Comparison of ENCODE assay signal across 23 cellular contexts in genomic region chr7:140174217-140174616, GRCh38. TPM values are rescaled to one million over a fixed set of nuclear protein-coding genes. Genes with fewer than 3 reads are reported as not detected.
DNase-seq lines count a peak whose midpoint lies in the region; ATAC-seq and TF ChIP-seq lines count a peak whose summit lies in the region.
"Had no signal": no experiment of that assay in that cellular context is flagged by ENCODE, and none has a peak within 500 bp of the region (broad histone marks: within the 10 kb centered on the region; RNA-seq: fewer than 3 reads in every experiment).

No MANE protein-coding gene starts in this region.

- intact Hi-C loops in CD4-positive, alpha-beta T cell (cut with DNase I, micrococcal nuclease): loop anchor here in 1 of 2 experiments (2.0 to 10.0 kb wide), 6 partner anchors 37 to 809 kb away; partner anchors contain the start of genes NDUFB2, PARP12 and SLC37A3

- no peak for DNase-seq in T-helper 1 cell
- DNase-seq in endothelial cell (ENCODE audit: low spot score): no peak
- DNase-seq in activated CD8-positive, alpha-beta memory T cell treated with anti-CD3 and anti-CD28 coated beads, Interleukin-2, amount 50 U/mL, for 4 hours: no peak
- DNase-seq in CD4-positive, alpha-beta T cell: no peak
- DNase-seq in SHP77 treated with DMSO at 0.1 percent for 48 hours (lab: John Stamatoyannopoulos, UW): no peak
- DNase-seq: 8988T; activated CD8-positive, alpha-beta T cell treated with anti-CD3 and anti-CD28 coated beads, Interleukin-2, amount 10 ng/mL, durations not matched to agents 7 days and 5 days; AML-193; brain microvascular endothelial cell; Calu3; Karpas-422; NCI-H1092; NCI-H2081; NCI-H446; PC-9; SJCRH30; stimulated activated CD4-positive, alpha-beta T cell treated with anti-CD3 and anti-CD28 coated beads, Interleukin-2, amount 100 ng/mL, for 48 hours had no signal

- no peak for ATAC-seq in CD4-positive, alpha-beta T cell (ENCODE audit: poor library complexity)
- ATAC-seq: activated CD8-positive, alpha-beta T cell treated with anti-CD3 and anti-CD28 coated beads, Interleukin-2, amount 10 ng/mL, durations not matched to agents 7 days and 5 days; HCT116 had no signal

- H3K9me3 Mint-ChIP-seq in T-helper 1 cell treated with Interleukin-12 subunit alpha and Interleukin-12 subunit beta and Interleukin-4 antibody, amounts not matched to agents 30 μg/mL and 1 μg/mL, for 36 hours: peaks cover 4% of the 10 kb centered on the region
- H3K9me3 Mint-ChIP-seq in endothelial cell (ENCODE audit: unreplicated experiment): no peaks in the 10 kb centered on the region
- no peaks in the 10 kb centered on the region for H3K9me3 Mint-ChIP-seq in CD4-positive, alpha-beta T cell

- H3K36me3 ChIP-seq in Loucy (ENCODE audit: insufficient read depth, low read length) (no peaks in the 10 kb centered on the region), neutrophil (peaks cover 9% of the 10 kb centered on the region)
- H3K36me3 ChIP-seq: brain microvascular endothelial cell, SJCRH30 had no signal

- H2AFZ ChIP-seq in Loucy (ENCODE audit: low read length): no peak overlapping the region
- H2AFZ ChIP-seq: hepatocyte, parathyroid adenoma had no signal

- H3K36me3 Mint-ChIP-seq in T-helper 1 cell treated with Interleukin-12 subunit alpha and Interleukin-12 subunit beta and Interleukin-4 antibody, amounts not matched to agents 30 μg/mL and 1 μg/mL, for 36 hours (ENCODE audit: low read depth): peaks cover 20% of the 10 kb centered on the region
- peaks cover 6% of the 10 kb centered on the region for H3K36me3 Mint-ChIP-seq in endothelial cell (ENCODE audit: low read depth, unreplicated experiment)
- H3K36me3 Mint-ChIP-seq in CD4-positive, alpha-beta T cell (ENCODE audit: low read depth): peaks cover 15% of the 10 kb centered on the region

- H3K9me3 ChIP-seq in Loucy (ENCODE audit: insufficient read depth, low read depth, low read length) (no peaks in the 10 kb centered on the region), neutrophil (no peaks in the 10 kb centered on the region)
- no peaks in the 10 kb centered on the region for H3K9me3 ChIP-seq in CD4-positive, alpha-beta T cell (ENCODE audit: control insufficient read depth, low read length)
- H3K9me3 ChIP-seq: SJCRH30 had no signal

- H3K4me3 ChIP-seq in Loucy (ENCODE audit: low read length, poor library complexity, severe bottlenecking) (no peak overlapping the region), neutrophil (ENCODE audit: low read depth in 1 of 2, low read length in 1 of 2) (peak overlapping the region in 1 of 2 experiments; percentile 83)
- H3K4me3 ChIP-seq: hepatocyte, SJCRH30 had no signal

- H3K4me1 ChIP-seq in Loucy (ENCODE audit: insufficient read depth, low read length, poor library complexity, severe bottlenecking) (peaks cover 9% of the 10 kb centered on the region), neutrophil (ENCODE audit: control insufficient read depth in 1 of 2, insufficient read depth in 1 of 2, low read depth in 1 of 2, low read length in 1 of 2) (peaks cover 45 to 75% of the 10 kb centered on the region in 2 experiments)
- H3K4me1 ChIP-seq: parathyroid adenoma, SJCRH30 had no signal

- TF ChIP-seq CTCF in Loucy (conservative IDR thresholded peaks at IDR 0.05; ENCODE audit: low read length) (no peak), endothelial cell (IDR thresholded peaks at IDR 0.05; ENCODE audit: unreplicated experiment) (no peak), neutrophil (IDR thresholded peaks at IDR 0.05) (no peak)
- no peak for TF ChIP-seq CTCF in CD4-positive, alpha-beta T cell (IDR thresholded peaks at IDR 0.05)

- no peaks in the 10 kb centered on the region for H3F3A ChIP-seq in Loucy (ENCODE audit: low read depth)

- peaks cover 8% of the 10 kb centered on the region for H3K27me3 Mint-ChIP-seq in T-helper 1 cell treated with Interleukin-12 subunit alpha and Interleukin-12 subunit beta and Interleukin-4 antibody, amounts not matched to agents 30 μg/mL and 1 μg/mL, for 36 hours (ENCODE audit: low read depth)
- H3K27me3 Mint-ChIP-seq in endothelial cell (ENCODE audit: unreplicated experiment): peaks cover 14% of the 10 kb centered on the region
- no peaks in the 10 kb centered on the region for H3K27me3 Mint-ChIP-seq in CD4-positive, alpha-beta T cell

- H3K79me2 ChIP-seq in Loucy (ENCODE audit: insufficient read depth, low read length): peaks cover 15% of the 10 kb centered on the region

- H3K27ac ChIP-seq in neutrophil: peak overlapping the region; percentile 99
- no peak overlapping the region for H3K27ac ChIP-seq in CD4-positive, alpha-beta T cell (ENCODE audit: low read depth, low read length)
- H3K27ac ChIP-seq: brain microvascular endothelial cell, SJCRH30 had no signal

- H3K9me2 ChIP-seq in Loucy (replicated peaks; ENCODE audit: low read depth, low read length): no peaks in the 10 kb centered on the region

- H3K27ac Mint-ChIP-seq in T-helper 1 cell treated with Interleukin-12 subunit alpha and Interleukin-12 subunit beta and Interleukin-4 antibody, amounts not matched to agents 30 μg/mL and 1 μg/mL, for 36 hours: no peak overlapping the region
- no peak overlapping the region for H3K27ac Mint-ChIP-seq in endothelial cell (ENCODE audit: unreplicated experiment)
- no peak overlapping the region for H3K27ac Mint-ChIP-seq in CD4-positive, alpha-beta T cell

- H3K4me1 Mint-ChIP-seq in T-helper 1 cell treated with Interleukin-12 subunit alpha and Interleukin-12 subunit beta and Interleukin-4 antibody, amounts not matched to agents 30 μg/mL and 1 μg/mL, for 36 hours (ENCODE audit: low read depth): peaks cover 44% of the 10 kb centered on the region
- peaks cover 18% of the 10 kb centered on the region for H3K4me1 Mint-ChIP-seq in endothelial cell (ENCODE audit: unreplicated experiment)
- H3K4me1 Mint-ChIP-seq in CD4-positive, alpha-beta T cell (ENCODE audit: low read depth): peaks cover 58% of the 10 kb centered on the region

- POLR2A ChIA-PET in CD4-positive, alpha-beta T cell (lab: Charles Lee): interaction anchor here (6.8 kb wide), 1 partner anchor 54 kb away, joined by 394 read pairs; no protein-coding TSS in a partner anchor

- CTCF ChIA-PET in CD4-positive, alpha-beta T cell (lab: Charles Lee): no interaction called here

- H3K4me3 Mint-ChIP-seq in T-helper 1 cell treated with Interleukin-12 subunit alpha and Interleukin-12 subunit beta and Interleukin-4 antibody, amounts not matched to agents 30 μg/mL and 1 μg/mL, for 36 hours: peak overlapping the region; percentile 75
- peak overlapping the region; percentile 88 for H3K4me3 Mint-ChIP-seq in endothelial cell (ENCODE audit: unreplicated experiment)
- no peak overlapping the region for H3K4me3 Mint-ChIP-seq in CD4-positive, alpha-beta T cell

- H3K27me3 ChIP-seq in Loucy (ENCODE audit: insufficient read depth, low read length, poor library complexity, severe bottlenecking): no peaks in the 10 kb centered on the region
- H3K27me3 ChIP-seq in neutrophil: no peaks in the 10 kb centered on the region
- H3K27me3 ChIP-seq in CD4-positive, alpha-beta T cell (ENCODE audit: control insufficient read depth, insufficient read depth, low read length): no peaks in the 10 kb centered on the region
- H3K27me3 ChIP-seq: brain microvascular endothelial cell, SJCRH30 had no signal

- H4K20me1 ChIP-seq in Loucy (ENCODE audit: insufficient read depth, low read length, poor library complexity, severe bottlenecking): no peaks in the 10 kb centered on the region

- peak overlapping the region; percentile 73 for H3K4me2 ChIP-seq in Loucy (ENCODE audit: low read depth, low read length, poor library complexity, severe bottlenecking)

- no peak overlapping the region for H3K9ac ChIP-seq in Loucy (ENCODE audit: low read depth, low read length, poor library complexity, severe bottlenecking)
- H3K9ac ChIP-seq: parathyroid adenoma had no signal

RNA-seq across cellular contexts. Expression of gene KDM7A, which starts 2.6 kb away (rescaled TPM):
- total RNA-seq in endothelial cell (ENCODE audit: unreplicated experiment): 14.8 TPM
- 10 to 100 TPM; 43.3 to 46.5 TPM for total RNA-seq in CD4-positive, alpha-beta T cell
